18 cellular contexts compared by ENCODE assay signal in genomic region chr11:78638704-78639380, GRCh38.
DNase-seq lines count a peak whose midpoint lies in the region; ATAC-seq and TF ChIP-seq lines count a peak whose summit lies in the region.
"Had no signal": no experiment of that assay in that cellular context is flagged by ENCODE, and none has a peak within 500 bp of the region (broad histone marks: within the 10 kb centered on the region; RNA-seq: fewer than 3 reads in every experiment).

No MANE protein-coding gene starts in this region.

- no peak overlapping the region for H3K4me3 ChIP-seq in esophagus muscularis mucosa
- H3K4me3 ChIP-seq in upper lobe of left lung: no peak overlapping the region
- no peak overlapping the region for H3K4me3 ChIP-seq in neural progenitor cell
- H3K4me3 ChIP-seq in mammary epithelial cell (replicated peaks in 1 of 3; ENCODE audit: insufficient read depth in 1 of 3, low read depth in 2 of 3, low read length in 3 of 3): no peak overlapping the region
- H3K4me3 ChIP-seq: BLaER1, HAP-1 had no signal

- BruUV-seq in mammary epithelial cell (replicated peaks; lab: Mats Ljungman, UMichigan): no TSS peak

- WGBS in esophagus muscularis mucosa: 98% methylated on average over 5 of the region's 26 CpGs
- 91 to 100% methylated on average over 4 to 9 of the region's 26 CpGs for WGBS in upper lobe of left lung, 2 donors
- 98% methylated on average over 7 of the region's 26 CpGs for WGBS in mammary epithelial cell (ENCODE audit: low coverage, missing lambda C conversion rate)

- no peak overlapping the region for H3K27ac Mint-ChIP-seq in neural progenitor cell
- H3K27ac Mint-ChIP-seq: B cell; CD4-positive, CD25-positive, alpha-beta regulatory T cell; CD8-positive, alpha-beta T cell; HFFc6 had no signal

- H3K4me2 ChIP-seq in neural progenitor cell (no peak overlapping the region), mammary epithelial cell (ENCODE audit: insufficient read depth, low read depth, low read length) (no peak overlapping the region)
- H3K4me2 ChIP-seq: BLaER1 had no signal

- intact Hi-C loops in Right ventricle myocardium inferior (cut with DNase I): no loop called here
- intact Hi-C loops in Right ventricle myocardium superior (cut with DNase I): no loop called here
- intact Hi-C loops in esophagus muscularis mucosa (cut with DNase I): no loop called here
- intact Hi-C loops in mammary epithelial cell (cut with micrococcal nuclease): no loop called here

- H3K4me3 Mint-ChIP-seq in neural progenitor cell: no peak overlapping the region
- H3K4me3 Mint-ChIP-seq: B cell; CD4-positive, CD25-positive, alpha-beta regulatory T cell; CD8-positive, alpha-beta T cell; HFFc6 had no signal

- H3K9me3 ChIP-seq in esophagus muscularis mucosa (peaks cover 0 to 9% (median 0%) of the 10 kb centered on the region in 4 donors), upper lobe of left lung (no peaks in the 10 kb centered on the region), neural progenitor cell (ENCODE audit: low read depth) (peaks cover 9% of the 10 kb centered on the region), mammary epithelial cell (replicated peaks; ENCODE audit: insufficient read depth, low read length) (no peaks in the 10 kb centered on the region)

- H4K20me1 ChIP-seq in neural progenitor cell (ENCODE audit: low read depth): no peaks in the 10 kb centered on the region
- H4K20me1 ChIP-seq in mammary epithelial cell (ENCODE audit: insufficient read depth, low read length): no peaks in the 10 kb centered on the region
- H4K20me1 ChIP-seq: BLaER1 had no signal

- H2AFZ ChIP-seq in neural progenitor cell (replicated peaks): no peak overlapping the region
- H2AFZ ChIP-seq in mammary epithelial cell (ENCODE audit: low read depth, low read length): no peak overlapping the region

- no peaks in the 10 kb centered on the region for H3K79me2 ChIP-seq in neural progenitor cell (ENCODE audit: low read depth)
- H3K79me2 ChIP-seq in mammary epithelial cell (ENCODE audit: insufficient read depth, low read length): no peaks in the 10 kb centered on the region

- CTCF ChIA-PET in mammary epithelial cell (lab: Charles Lee; ENCODE audit: low non-redundant PET): no interaction called here

- H3K36me3 Mint-ChIP-seq in neural progenitor cell: no peaks in the 10 kb centered on the region
- H3K36me3 Mint-ChIP-seq: CD4-positive, CD25-positive, alpha-beta regulatory T cell; CD8-positive, alpha-beta T cell had no signal

- DNase-seq in Right ventricle myocardium inferior (ENCODE audit: missing footprints) (peak; percentile 57), Right ventricle myocardium superior (no peak), esophagus muscularis mucosa (ENCODE audit: extremely low spot score) (peak; percentile 47), left lobe of liver (ENCODE audit: low spot score) (peak; percentile 35), upper lobe of left lung (peak; percentile 12 to 83), neural progenitor cell (ENCODE audit: low spot score) (no peak), mammary epithelial cell (no peak)
- DNase-seq: CD4-positive, CD25-positive, alpha-beta regulatory T cell; DMS153; DND-41; GOT3; HFFc6 had no signal

- H3K27me3 Mint-ChIP-seq in neural progenitor cell (ENCODE audit: insufficient read depth, low read depth): no peaks in the 10 kb centered on the region

- no peaks in the 10 kb centered on the region for H3K36me3 ChIP-seq in esophagus muscularis mucosa
- H3K36me3 ChIP-seq in upper lobe of left lung: no peaks in the 10 kb centered on the region
- H3K36me3 ChIP-seq in neural progenitor cell: no peaks in the 10 kb centered on the region
- no peaks in the 10 kb centered on the region for H3K36me3 ChIP-seq in mammary epithelial cell (ENCODE audit: insufficient read depth, low read length)
- H3K36me3 ChIP-seq: BLaER1, HAP-1 had no signal

- in situ Hi-C loops in mammary epithelial cell (cut with MboI; ENCODE audit: low sequenced_read_pairs in 2 of 2): no loop called here

- H3K27me3 ChIP-seq in esophagus muscularis mucosa: peaks cover 0 to 5% (median 0%) of the 10 kb centered on the region in 4 donors
- H3K27me3 ChIP-seq in upper lobe of left lung: no peaks in the 10 kb centered on the region
- peaks cover 3% of the 10 kb centered on the region for H3K27me3 ChIP-seq in neural progenitor cell
- no peaks in the 10 kb centered on the region for H3K27me3 ChIP-seq in mammary epithelial cell (ENCODE audit: insufficient read depth, low read length)
- H3K27me3 ChIP-seq: BLaER1 had no signal

- H3K9ac ChIP-seq in neural progenitor cell (no peak overlapping the region), mammary epithelial cell (ENCODE audit: insufficient read depth, low read length) (no peak overlapping the region)
- H3K9ac ChIP-seq: BLaER1 had no signal

- no peak for TF ChIP-seq EP300 in esophagus muscularis mucosa (IDR thresholded peaks at IDR 0.05)
- no peak for TF ChIP-seq EP300 in upper lobe of left lung (IDR thresholded peaks at IDR 0.05)

- TF ChIP-seq POLR2A in esophagus muscularis mucosa (IDR thresholded peaks at IDR 0.05; ENCODE audit: low read depth) (no peak), upper lobe of left lung (IDR thresholded peaks at IDR 0.05) (no peak)

- no peaks in the 10 kb centered on the region for H3F3A ChIP-seq in neural progenitor cell (ENCODE audit: low read depth)

- ATAC-seq in Right ventricle myocardium inferior: no peak
- no peak for ATAC-seq in Right ventricle myocardium superior (ENCODE audit: poor library complexity)
- ATAC-seq in left lobe of liver: no peak
- ATAC-seq in upper lobe of left lung (ENCODE audit: low FRiP score in 2 of 2): no peak
- ATAC-seq: CD8-positive, alpha-beta T cell had no signal

- no peaks in the 10 kb centered on the region for H3K4me1 Mint-ChIP-seq in neural progenitor cell
- H3K4me1 Mint-ChIP-seq: B cell had no signal

- TF ChIP-seq CTCF in esophagus muscularis mucosa (IDR thresholded peaks at IDR 0.05): no peak
- TF ChIP-seq CTCF in upper lobe of left lung (IDR thresholded peaks at IDR 0.05): no peak
- TF ChIP-seq CTCF in neural progenitor cell (IDR thresholded peaks at IDR 0.05): no peak
- TF ChIP-seq CTCF in mammary epithelial cell (conservative IDR thresholded peaks at IDR 0.05 in 1 of 2, IDR thresholded peaks at IDR 0.05 in 1 of 2; ENCODE audit: extremely low read depth in 1 of 2, insufficient read depth in 1 of 2, low read depth in 1 of 2, low read length in 2 of 2): no peak

- H3K4me1 ChIP-seq in esophagus muscularis mucosa (no peaks in the 10 kb centered on the region), upper lobe of left lung (no peaks in the 10 kb centered on the region), neural progenitor cell (no peaks in the 10 kb centered on the region), mammary epithelial cell (ENCODE audit: insufficient read depth, low read length) (no peaks in the 10 kb centered on the region)
- H3K4me1 ChIP-seq: BLaER1, Caco-2, HAP-1 had no signal

- no peak overlapping the region for H3K27ac ChIP-seq in esophagus muscularis mucosa (replicated peaks in 1 of 4)
- H3K27ac ChIP-seq in upper lobe of left lung: no peak overlapping the region
- no peak overlapping the region for H3K27ac ChIP-seq in neural progenitor cell
- H3K27ac ChIP-seq in mammary epithelial cell (ENCODE audit: insufficient read depth, low read depth, low read length): no peak overlapping the region
- H3K27ac ChIP-seq: BLaER1, C4-2B had no signal

- dilution Hi-C loops in mammary epithelial cell (cut with HindIII; ENCODE audit: low sequenced_read_pairs): no loop called here

- H3K9me3 Mint-ChIP-seq in neural progenitor cell: peaks cover 15% of the 10 kb centered on the region

Comparison
In these comparisons a context has a peak if more than half of its experiments do, and no peak if none do; other contexts are left out.
1. DNase-seq: peak in Right ventricle myocardium inferior (single experiment), esophagus muscularis mucosa (single experiment), left lobe of liver (single experiment) and upper lobe of left lung (2 of 2); none in Right ventricle myocardium superior (single experiment), neural progenitor cell (single experiment) and mammary epithelial cell (single experiment).